Comparison of ENCODE assay signal across 31 cellular contexts in genomic region chr2:69663860-69664259, GRCh38.
"Had no signal": no experiment of that assay in that cellular context is flagged by ENCODE, and none has a peak within 500 bp of the region (broad histone marks: within the 10 kb centered on the region; RNA-seq: fewer than 3 reads in every experiment).

No MANE protein-coding gene starts in this region.

- H3K4me1 ChIP-seq: ascending aorta, breast epithelium had no signal

- H3K9me3 ChIP-seq: ascending aorta, breast epithelium had no signal

- H3K4me3 Mint-ChIP-seq: activated CD4-positive, alpha-beta memory T cell treated with anti-CD3 and anti-CD28 coated beads, Interleukin-2, amount 10 ng/mL, durations not matched to agents 7 days and 5 days; activated CD4-positive, alpha-beta T cell treated with anti-CD3 and anti-CD28 coated beads, Interleukin-2, amount 10 ng/mL, durations not matched to agents 7 days and 5 days; activated CD8-positive, alpha-beta memory T cell treated with anti-CD3 and anti-CD28 coated beads, Interleukin-2, amount 10 ng/mL, durations not matched to agents 7 days and 5 days; activated naive CD4-positive, alpha-beta T cell treated with anti-CD3 and anti-CD28 coated beads for 36 hours; activated naive CD4-positive, alpha-beta T cell treated with anti-CD3 and anti-CD28 coated beads, Interleukin-2, amount 50 U/mL, for 24 hours; activated naive CD8-positive, alpha-beta T cell treated with anti-CD3 and anti-CD28 coated beads for 36 hours; activated T-helper 1 cell treated with anti-CD3 and anti-CD28 coated beads, Interleukin-12 subunit alpha, Interleukin-12 subunit beta, Interleukin-2, Interleukin-4 antibody, amounts not matched to agents 30 ng/mL and 10 ng/mL and 1 ng/mL, durations not matched to agents 14 hours and 24 hours and 36 hours; brain; dendritic cell treated with granulocyte-macrophage colony-stimulating factor and Interleukin-4, amounts not matched to agents 40 ng/mL and 50 ng/mL, for 4 days; endodermal cell had no signal

- ATAC-seq: activated CD8-positive, alpha-beta memory T cell treated with anti-CD3 and anti-CD28 coated beads, Interleukin-2, amount 10 ng/mL, durations not matched to agents 7 days and 5 days; esophagus mucosa had no signal

- H3K4me1 Mint-ChIP-seq: brain had no signal

- H3K27ac Mint-ChIP-seq: activated CD4-positive, alpha-beta memory T cell treated with anti-CD3 and anti-CD28 coated beads, Interleukin-2, amount 10 ng/mL, durations not matched to agents 7 days and 5 days; activated CD4-positive, alpha-beta T cell treated with anti-CD3 and anti-CD28 coated beads, Interleukin-2, amount 10 ng/mL, durations not matched to agents 7 days and 5 days; activated CD8-positive, alpha-beta memory T cell treated with anti-CD3 and anti-CD28 coated beads, Interleukin-2, amount 10 ng/mL, durations not matched to agents 7 days and 5 days; activated naive CD4-positive, alpha-beta T cell treated with anti-CD3 and anti-CD28 coated beads for 36 hours; activated naive CD4-positive, alpha-beta T cell treated with anti-CD3 and anti-CD28 coated beads, Interleukin-2, amount 50 U/mL, for 24 hours; activated naive CD8-positive, alpha-beta T cell treated with anti-CD3 and anti-CD28 coated beads for 36 hours; activated T-helper 1 cell treated with anti-CD3 and anti-CD28 coated beads, Interleukin-12 subunit alpha, Interleukin-12 subunit beta, Interleukin-2, Interleukin-4 antibody, amounts not matched to agents 30 ng/mL and 10 ng/mL and 1 ng/mL, durations not matched to agents 14 hours and 24 hours and 36 hours; activated T-helper 2 cell treated with anti-CD3 and anti-CD28 coated beads, Interferon-gamma antibody, Interleukin-2, Interleukin-4, amounts not matched to agents 10 μg/mL and 5 μg/mL and 100 μg/mL, durations not matched to agents 14 hours and 24 hours and 36 hours; brain; dendritic cell treated with granulocyte-macrophage colony-stimulating factor and Interleukin-4, amounts not matched to agents 40 ng/mL and 50 ng/mL, for 4 days; endodermal cell had no signal

- H3K36me3 ChIP-seq: ascending aorta, breast epithelium, cardiac muscle cell had no signal

- FAIRE-seq: frontal cortex had no signal

- H3K27me3 ChIP-seq: ascending aorta, breast epithelium, cardiac muscle cell, dorsolateral prefrontal cortex had no signal

- H3K4me3 ChIP-seq: ascending aorta, breast epithelium, cardiac muscle cell, coronary artery, dorsolateral prefrontal cortex had no signal

- H3K27ac ChIP-seq: ascending aorta, breast epithelium, cardiac muscle cell, coronary artery, dorsolateral prefrontal cortex had no signal

- H3K27me3 Mint-ChIP-seq: activated CD4-positive, alpha-beta T cell treated with anti-CD3 and anti-CD28 coated beads, Interleukin-2, amount 10 ng/mL, durations not matched to agents 7 days and 5 days; activated naive CD4-positive, alpha-beta T cell treated with anti-CD3 and anti-CD28 coated beads, Interleukin-2, amount 50 U/mL, for 24 hours; activated naive CD8-positive, alpha-beta T cell treated with anti-CD3 and anti-CD28 coated beads for 36 hours; brain; dendritic cell treated with granulocyte-macrophage colony-stimulating factor and Interleukin-4, amounts not matched to agents 40 ng/mL and 50 ng/mL, for 4 days had no signal

- DNase-seq: activated CD4-positive, alpha-beta memory T cell treated with anti-CD3 and anti-CD28 coated beads, Interleukin-2, amount 10 ng/mL, durations not matched to agents 7 days and 5 days; activated CD4-positive, alpha-beta T cell treated with anti-CD3 and anti-CD28 coated beads for 1 hour; activated CD4-positive, alpha-beta T cell treated with anti-CD3 and anti-CD28 coated beads for 4 hours; activated CD4-positive, alpha-beta T cell treated with anti-CD3 and anti-CD28 coated beads, Interleukin-2, amount 10 ng/mL, durations not matched to agents 7 days and 5 days; activated CD4-positive, alpha-beta T cell treated with anti-CD3 and anti-CD28 coated beads, Interleukin-2, amount 50 U/mL, for 4 hours; activated CD8-positive, alpha-beta memory T cell treated with anti-CD3 and anti-CD28 coated beads, Interleukin-2, amount 10 ng/mL, durations not matched to agents 7 days and 5 days; activated CD8-positive, alpha-beta memory T cell treated with anti-CD3 and anti-CD28 coated beads, Interleukin-2, amount 50 U/mL, for 4 hours; activated effector memory CD4-positive, alpha-beta T cell treated with anti-CD3 and anti-CD28 coated beads, Interleukin-2, amount 50 U/mL, for 16 hours; activated naive CD4-positive, alpha-beta T cell treated with anti-CD3 and anti-CD28 coated beads for 36 hours; activated naive CD8-positive, alpha-beta T cell treated with anti-CD3 and anti-CD28 coated beads for 36 hours; activated T-cell treated with anti-CD3 and anti-CD28 coated beads, Interleukin-2, amount 50 U/mL, for 1 hour; activated T-cell treated with anti-CD3 and anti-CD28 coated beads, Interleukin-2, amount 50 U/mL, for 48 hours; central memory CD4-positive, alpha-beta T cell; cerebellar nuclear complex; dorsolateral prefrontal cortex; effector memory CD4-positive, alpha-beta T cell; endodermal cell; foreskin fibroblast; head of caudate nucleus; T-helper 2 cell had no signal
